In the genomic region with DNA sequence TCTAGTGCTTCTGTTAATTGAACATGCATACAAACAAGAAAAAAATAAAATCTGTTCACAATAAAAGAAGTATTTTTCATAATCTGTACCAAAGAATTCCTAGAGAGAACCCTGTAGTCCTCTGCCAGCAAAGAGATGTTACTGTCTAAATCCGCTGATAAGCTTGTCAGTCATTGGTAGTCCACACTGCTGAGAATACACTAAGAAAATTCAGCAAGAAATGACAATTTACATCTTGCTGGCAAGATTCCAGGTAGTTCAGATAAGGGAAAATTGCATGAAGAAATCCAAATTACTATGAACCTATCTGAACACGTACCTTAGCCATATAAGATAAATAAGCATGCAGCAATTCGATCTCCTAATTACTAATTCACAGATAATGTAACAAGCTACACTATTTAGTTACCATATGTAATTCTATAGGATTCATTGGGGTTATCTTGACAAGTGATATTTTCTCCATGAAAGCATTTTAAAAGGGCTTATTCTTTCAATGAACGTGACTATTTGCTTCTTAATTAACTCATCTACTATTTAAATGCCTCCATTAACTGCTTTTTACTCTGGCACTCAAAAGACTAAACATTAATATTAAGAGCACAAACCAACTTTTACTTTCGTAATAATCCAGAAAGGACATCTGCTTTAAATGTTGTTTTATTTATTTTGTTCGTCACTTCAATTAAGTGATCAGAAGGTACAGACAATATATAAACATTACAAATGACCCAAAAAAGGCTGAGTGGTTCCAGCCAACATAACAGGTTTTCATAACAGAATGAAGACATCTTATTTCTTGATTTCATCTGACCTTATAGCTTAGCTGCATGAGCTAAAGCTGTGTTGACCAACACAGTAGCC, we compare ENCODE assay signal across 27 cellular contexts. TPM values are rescaled to one million over a fixed set of nuclear protein-coding genes. Genes with fewer than 3 reads are reported as not detected.
DNase-seq lines count a peak whose midpoint lies in the region; TF ChIP-seq lines count a peak whose summit lies in the region.
"Had no signal": no experiment of that assay in that cellular context is flagged by ENCODE, and none has a peak within 500 bp of the region (broad histone marks: within the 10 kb centered on the region; RNA-seq: fewer than 3 reads in every experiment).

No MANE protein-coding gene starts in this region.

- DNase-seq in NCI-H748 (lab: John Stamatoyannopoulos, UW; ENCODE audit: unreplicated experiment) (peak; percentile 35), NCI-H748 treated with DMSO at 0.1 percent for 48 hours (lab: John Stamatoyannopoulos, UW) (no peak), NCI-H226 (peak; percentile 47), fibroblast of the aortic adventitia (ENCODE audit: low read depth) (peak; percentile 23), NCI-H510A treated with DMSO at 0.1 percent for 48 hours (lab: John Stamatoyannopoulos, UW) (no peak), SW 1271 (lab: John Stamatoyannopoulos, UW) (no peak), H4 (ENCODE audit: low spot score) (no peak)
- DNase-seq: activated CD4-positive, alpha-beta T cell treated with anti-CD3 and anti-CD28 coated beads for 36 hours; activated CD8-positive, alpha-beta T cell treated with anti-CD3 and anti-CD28 coated beads, Interleukin-2, amount 10 ng/mL, durations not matched to agents 7 days and 5 days; activated naive CD8-positive, alpha-beta T cell treated with anti-CD3 and anti-CD28 coated beads for 36 hours; anterior cingulate cortex; BE2C; foreskin fibroblast; left lung; mesendoderm; MV-4-11; NCI-H1694; NCI-H345; NCI-H82; posterior cingulate gyrus; SHP77 treated with DMSO at 0.1 percent for 48 hours; stimulated activated CD4-positive, alpha-beta T cell treated with anti-CD3 and anti-CD28 coated beads, Interleukin-1b, Interleukin-23, amount 100 ng/mL, for 48 hours; stimulated activated naive CD4-positive, alpha-beta T cell treated with Interleukin-2 at 50 U/mL for 16 hours; T-helper 9 cell had no signal

- TF ChIP-seq CTCF in fibroblast of the aortic adventitia (IDR thresholded peaks at IDR 0.05; ENCODE audit: insufficient read depth, low read length) = no peak

- H3K4me3 ChIP-seq in fibroblast of the aortic adventitia (ENCODE audit: low read depth, low read length) = no peak overlapping the region
- H3K4me3 ChIP-seq: left lung, right atrium auricular region, thoracic aorta had no signal

RNA-seq across cellular contexts. Expression of a gene that starts 9.7 kb away (rescaled TPM):
- total RNA-seq in fibroblast of the aortic adventitia (ENCODE audit: low replicate concordance) = 41.0 and 85.9 TPM in 2 replicates
- 13.4 and 14.2 TPM in 2 replicates for total RNA-seq in H4 (2014; rRNA removed; shearing (Covaris generic))
- total RNA-seq: activated CD4-positive, alpha-beta T cell treated with anti-CD3 and anti-CD28 coated beads for 36 hours; activated CD8-positive, alpha-beta T cell treated with anti-CD3 and anti-CD28 coated beads, Interleukin-2, amount 10 ng/mL, durations not matched to agents 7 days and 5 days; activated naive CD8-positive, alpha-beta T cell treated with anti-CD3 and anti-CD28 coated beads for 36 hours; activated T-helper 2 cell treated with anti-CD3 and anti-CD28 coated beads, Interferon-gamma antibody, Interleukin-2, Interleukin-4, amounts not matched to agents 10 μg/mL and 5 μg/mL and 100 μg/mL, durations not matched to agents 14 hours and 24 hours and 36 hours had no signal

Comparison
In these comparisons a context has a peak if more than half of its experiments do, and no peak if none do; other contexts are left out.
1. DNase-seq: peak in NCI-H748 (single experiment), NCI-H226 (single experiment) and fibroblast of the aortic adventitia (single experiment); none in NCI-H748 treated with DMSO at 0.1 percent for 48 hours (single experiment), NCI-H510A treated with DMSO at 0.1 percent for 48 hours (single experiment), SW 1271 (0 of 2) and H4 (single experiment).